Comparison of ENCODE assay signal across 13 cellular contexts in genomic region chr3:81684739-81685395, GRCh38.
A peak's percentile ranks its signal among the peaks of the same experiment; 100 is the strongest.
DNase-seq lines count a peak whose midpoint lies in the region; ATAC-seq and TF ChIP-seq lines count a peak whose summit lies in the region.
"Had no signal": no experiment of that assay in that cellular context is flagged by ENCODE, and none has a peak within 500 bp of the region (broad histone marks: within the 10 kb centered on the region; RNA-seq: fewer than 3 reads in every experiment).

No MANE protein-coding gene starts in this region.

- CTCF ChIA-PET in WTC11 (lab: Charles Lee) = no interaction called here

- H3K27me3 Mint-ChIP-seq in WTC11 (ENCODE audit: low read depth) = no peaks in the 10 kb centered on the region
- H3K27me3 Mint-ChIP-seq: activated naive CD8-positive, alpha-beta T cell treated with anti-CD3 and anti-CD28 coated beads for 36 hours; T-helper 17 cell had no signal

- 0 out of 2 replicates have a peak overlapping the region, but pooled peaks have one; percentile 16 for H3K27ac Mint-ChIP-seq in WTC11
- H3K27ac Mint-ChIP-seq: activated naive CD8-positive, alpha-beta T cell treated with anti-CD3 and anti-CD28 coated beads for 36 hours; T-helper 17 cell had no signal

- in situ Hi-C loops in GM13977 (cut with MboI; ENCODE audit: low pct_unique_long_range_greater_than_20kb, low sequenced_read_pairs, unreplicated experiment) = no loop called here

- H3K9me3 ChIP-seq in right cardiac atrium (ENCODE audit: control insufficient read depth, low read length) (no peaks in the 10 kb centered on the region), aorta (ENCODE audit: control insufficient read depth, low read length) (no peaks in the 10 kb centered on the region)
- H3K9me3 ChIP-seq: thoracic aorta had no signal

- no peaks in the 10 kb centered on the region for H3K4me1 ChIP-seq in right cardiac atrium (ENCODE audit: control insufficient read depth, insufficient read depth, low read length)
- H3K4me1 ChIP-seq in aorta (ENCODE audit: control insufficient read depth in 1 of 2, insufficient read depth in 2 of 2, low read length in 2 of 2) = peaks cover 0 to 1% of the 10 kb centered on the region in 2 donors

- 0 out of 2 replicates have a peak, but pooled peaks cover under 1% of the 10 kb centered on the region for H3K9me3 Mint-ChIP-seq in WTC11

- no peaks in the 10 kb centered on the region for H3K36me3 ChIP-seq in aorta (ENCODE audit: control insufficient read depth in 1 of 2, insufficient read depth in 2 of 2, low read length in 1 of 2)
- H3K36me3 ChIP-seq: thoracic aorta had no signal

- H3K4me3 ChIP-seq in right cardiac atrium (ENCODE audit: low read length) (no peak overlapping the region), aorta (ENCODE audit: low read length in 2 of 2) (no peak overlapping the region)
- H3K4me3 ChIP-seq: thoracic aorta had no signal

- TF ChIP-seq CTCF in WTC11 (IDR thresholded peaks at IDR 0.05) (no peak), omental fat pad (IDR thresholded peaks at IDR 0.05) (no peak), GM13977 (IDR thresholded peaks at IDR 0.05; ENCODE audit: extremely low read depth, insufficient read depth, missing control alignments) (no peak)

- POLR2A ChIA-PET in WTC11 (lab: Charles Lee) = no interaction called here

- H3K36me3 Mint-ChIP-seq in WTC11 = no peaks in the 10 kb centered on the region

- peaks cover 7% of the 10 kb centered on the region for H3K4me1 Mint-ChIP-seq in WTC11
- H3K4me1 Mint-ChIP-seq: activated naive CD8-positive, alpha-beta T cell treated with anti-CD3 and anti-CD28 coated beads for 36 hours had no signal

- no peaks in the 10 kb centered on the region for H3K27me3 ChIP-seq in right cardiac atrium (ENCODE audit: control insufficient read depth, insufficient read depth)
- no peaks in the 10 kb centered on the region for H3K27me3 ChIP-seq in aorta (ENCODE audit: control insufficient read depth in 1 of 2, insufficient read depth in 2 of 2, low read length in 1 of 2)

- DNase-seq in Right ventricle myocardium superior (no peak), cardiac septum (ENCODE audit: low spot score) (no peak), WTC11 (ENCODE audit: low spot score) (no peak), right cardiac atrium (no peak), aorta (no peak), omental fat pad (ENCODE audit: low spot score) (no peak), GM13977 (ENCODE audit: low spot score) (no peak)
- no peak for DNase-seq in stimulated activated CD4-positive, alpha-beta T cell treated with anti-CD3 and anti-CD28 coated beads, Interleukin-4, amount 100 ng/mL, for 24 hours
- DNase-seq: activated naive CD8-positive, alpha-beta T cell treated with anti-CD3 and anti-CD28 coated beads for 36 hours; hypothalamus; NCI-H1694 treated with DMSO at 0.1 percent for 48 hours; T-helper 17 cell had no signal

- ATAC-seq in Right ventricle myocardium superior (ENCODE audit: poor library complexity) (peak; percentile 88), WTC11 (no peak), right cardiac atrium (peak; percentile 33 to 51), aorta (ENCODE audit: low FRiP score) (peak; percentile 26), omental fat pad (ENCODE audit: low FRiP score) (no peak)
- ATAC-seq: T-helper 17 cell had no signal

- 75% methylated on average over 4 of the region's 4 CpGs for WGBS in right cardiac atrium
- 60 to 72% methylated on average over 4 of the region's 4 CpGs for WGBS in aorta, 2 donors

- intact Hi-C loops in Right ventricle myocardium superior (cut with DNase I) = no loop called here
- intact Hi-C loops in cardiac septum (cut with DNase I) = no loop called here
- intact Hi-C loops in right cardiac atrium (cut with DNase I) = no loop called here
- intact Hi-C loops in aorta (cut with DNase I) = no loop called here

- H3K4me3 Mint-ChIP-seq in WTC11 = no peak overlapping the region
- H3K4me3 Mint-ChIP-seq: activated naive CD8-positive, alpha-beta T cell treated with anti-CD3 and anti-CD28 coated beads for 36 hours; T-helper 17 cell had no signal

- H3K27ac ChIP-seq in right cardiac atrium (ENCODE audit: low read length) (no peak overlapping the region), aorta (ENCODE audit: low read depth in 1 of 2, low read length in 2 of 2) (no peak overlapping the region)
- H3K27ac ChIP-seq: thoracic aorta had no signal

TF ChIP-seq in WTC11, 78 proteins besides CTCF, POLR2A, EP300 and RAD21 (continues in another document):
- TF ChIP-seq RORB (CRISPR knock-in tag; IDR thresholded peaks at IDR 0.05) = no peak
- TF ChIP-seq CREM (CRISPR knock-in tag; IDR thresholded peaks at IDR 0.05) = no peak
- no peak for TF ChIP-seq ZNF532 (CRISPR knock-in tag; IDR thresholded peaks at IDR 0.05; ENCODE audit: borderline replicate concordance)
- TF ChIP-seq ZNF281 (CRISPR knock-in tag; IDR thresholded peaks at IDR 0.05) = no peak
- TF ChIP-seq JUN (CRISPR knock-in tag; IDR thresholded peaks at IDR 0.05) = no peak
- no peak for TF ChIP-seq MLX (CRISPR knock-in tag; IDR thresholded peaks at IDR 0.05)
- no peak for TF ChIP-seq ZNF317 (CRISPR knock-in tag; IDR thresholded peaks at IDR 0.05; ENCODE audit: borderline replicate concordance, low read depth)
- no peak for TF ChIP-seq SMAD4 (CRISPR knock-in tag; IDR thresholded peaks at IDR 0.05)
- no peak for TF ChIP-seq USF2 (CRISPR knock-in tag; IDR thresholded peaks at IDR 0.05)
- no peak for TF ChIP-seq GTF2I (CRISPR knock-in tag; conservative IDR thresholded peaks at IDR 0.05)

Comparison
In these comparisons a context has a peak if more than half of its experiments do, and no peak if none do; other contexts are left out.
1. ATAC-seq: peak in Right ventricle myocardium superior (single experiment), right cardiac atrium (2 of 2) and aorta (single experiment); none in WTC11 (single experiment) and omental fat pad (single experiment).